Comparison of ENCODE assay signal across 22 cellular contexts in the genomic region with DNA sequence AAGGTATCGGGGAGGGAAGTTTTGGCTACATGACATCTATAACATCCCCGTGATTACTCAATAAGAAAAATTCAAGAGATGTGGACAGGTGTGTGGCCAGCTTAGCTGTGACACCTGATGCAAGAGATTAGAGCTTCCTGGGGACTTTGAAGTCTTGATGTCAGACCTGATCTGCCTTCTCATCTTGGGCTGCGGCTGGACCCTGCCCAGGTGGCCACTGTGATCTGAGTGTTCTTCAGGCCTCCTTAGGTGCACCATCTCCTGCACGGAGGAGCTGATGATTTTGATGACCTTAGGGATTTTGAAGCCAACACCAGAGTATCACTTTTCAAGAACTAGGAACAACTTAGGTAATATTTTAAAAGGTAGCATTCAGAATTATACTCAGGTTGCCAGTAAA.
DNase-seq lines count a peak whose midpoint lies in the region; ATAC-seq and TF ChIP-seq lines count a peak whose summit lies in the region.
"Had no signal": no experiment of that assay in that cellular context is flagged by ENCODE, and none has a peak within 500 bp of the region (broad histone marks: within the 10 kb centered on the region; RNA-seq: fewer than 3 reads in every experiment).

No MANE protein-coding gene starts in this region.

- H3K36me3 ChIP-seq in heart right ventricle, result peaks cover 0 to 49% (median 11%) of the 10 kb centered on the region in 9 donors
- peaks cover 12% of the 10 kb centered on the region for H3K36me3 ChIP-seq in right atrium auricular region
- peaks cover 4 to 52% (median 34%) of the 10 kb centered on the region in 4 donors for H3K36me3 ChIP-seq in esophagus muscularis mucosa
- H3K36me3 ChIP-seq in rectal smooth muscle tissue (ENCODE audit: control insufficient read depth, insufficient read depth, low read length), result peaks cover 12% of the 10 kb centered on the region
- H3K36me3 ChIP-seq: neutrophil had no signal

- no peak for TF ChIP-seq EP300 in esophagus muscularis mucosa (IDR thresholded peaks at IDR 0.05)

- DNase-seq in heart right ventricle (no peak), right atrium auricular region (ENCODE audit: low spot score) (no peak), esophagus muscularis mucosa (ENCODE audit: extremely low spot score) (no peak), Kasumi-1 (lab: John Stamatoyannopoulos, UW) (no peak), GM10266 (ENCODE audit: extremely low spot score) (no peak)
- no peak for DNase-seq in activated T-helper 1 cell treated with anti-CD3 and anti-CD28 coated beads, Interleukin-12 subunit alpha, Interleukin-12 subunit beta, Interleukin-2, Interleukin-4 antibody, amounts not matched to agents 30 ng/mL and 10 ng/mL and 1 ng/mL, durations not matched to agents 14 hours and 24 hours and 36 hours (ENCODE audit: low spot score)
- no peak for DNase-seq in activated T-cell treated with anti-CD3 and anti-CD28 coated beads, Interleukin-2, amount 50 U/mL, for 4 hours
- DNase-seq: activated CD4-positive, alpha-beta T cell treated with anti-CD3 and anti-CD28 coated beads for 4 hours; activated CD8-positive, alpha-beta memory T cell treated with anti-CD3 and anti-CD28 coated beads, Interleukin-2, amount 50 U/mL, for 48 hours; activated naive CD4-positive, alpha-beta T cell treated with Interleukin-2 at 50 U/mL for 16 hours; C1 segment of cervical spinal cord; dermis blood vessel endothelial cell; DMS53; kidney; NCI-H1694 treated with DMSO at 0.1 percent for 48 hours; NCI-H345; SJCRH30; stimulated activated CD4-positive, alpha-beta T cell treated with anti-CD3 and anti-CD28 coated beads, Interleukin-4, amount 100 ng/mL, for 4 hours; stimulated activated CD8-positive, alpha-beta memory T cell treated with anti-CD3 and anti-CD28 coated beads, Interleukin-4, amount 100 ng/mL, for 48 hours had no signal

- H3K4me1 ChIP-seq in heart right ventricle (peaks cover 14 to 66% (median 45%) of the 10 kb centered on the region in 9 donors), right atrium auricular region (peaks cover 0 to 33% of the 10 kb centered on the region in 2 donors), esophagus muscularis mucosa (peaks cover 59 to 80% (median 74%) of the 10 kb centered on the region in 4 donors), rectal smooth muscle tissue (ENCODE audit: control insufficient read depth, insufficient read depth, low read length) (peaks cover 47% of the 10 kb centered on the region)

- no peak overlapping the region for H3K27ac Mint-ChIP-seq in activated T-helper 1 cell treated with anti-CD3 and anti-CD28 coated beads, Interleukin-12 subunit alpha, Interleukin-12 subunit beta, Interleukin-2, Interleukin-4 antibody, amounts not matched to agents 30 ng/mL and 10 ng/mL and 1 ng/mL, durations not matched to agents 14 hours and 24 hours and 36 hours

- H3K4me3 Mint-ChIP-seq in activated T-helper 1 cell treated with anti-CD3 and anti-CD28 coated beads, Interleukin-12 subunit alpha, Interleukin-12 subunit beta, Interleukin-2, Interleukin-4 antibody, amounts not matched to agents 30 ng/mL and 10 ng/mL and 1 ng/mL, durations not matched to agents 14 hours and 24 hours and 36 hours, result no peak overlapping the region
- no peak overlapping the region for H3K4me3 Mint-ChIP-seq in activated T-cell treated with anti-CD3 and anti-CD28 coated beads, Interleukin-2, amount 50 U/mL, for 4 hours

- H3K9ac ChIP-seq in rectal smooth muscle tissue (ENCODE audit: low read length), result no peak overlapping the region

- ATAC-seq in heart right ventricle, result no peak
- no peak for ATAC-seq in activated T-cell treated with anti-CD3 and anti-CD28 coated beads, Interleukin-2, amount 50 U/mL, for 4 hours

- H3K27me3 Mint-ChIP-seq in activated T-helper 1 cell treated with anti-CD3 and anti-CD28 coated beads, Interleukin-12 subunit alpha, Interleukin-12 subunit beta, Interleukin-2, Interleukin-4 antibody, amounts not matched to agents 30 ng/mL and 10 ng/mL and 1 ng/mL, durations not matched to agents 14 hours and 24 hours and 36 hours (ENCODE audit: insufficient read depth), result no peaks in the 10 kb centered on the region
- no peaks in the 10 kb centered on the region for H3K27me3 Mint-ChIP-seq in activated T-cell treated with anti-CD3 and anti-CD28 coated beads, Interleukin-2, amount 50 U/mL, for 4 hours (ENCODE audit: low read depth)

- WGBS in heart right ventricle, 2 donors, result 91 to 93% methylated on average over 4 of the region's 4 CpGs
- 100% methylated on average over 4 of the region's 4 CpGs for WGBS in esophagus muscularis mucosa

- no peak for TF ChIP-seq POLR2A in esophagus muscularis mucosa (IDR thresholded peaks at IDR 0.05; ENCODE audit: low read depth)

- no peaks in the 10 kb centered on the region for H3K27me3 ChIP-seq in heart right ventricle
- no peaks in the 10 kb centered on the region for H3K27me3 ChIP-seq in right atrium auricular region
- no peaks in the 10 kb centered on the region for H3K27me3 ChIP-seq in esophagus muscularis mucosa
- no peaks in the 10 kb centered on the region for H3K27me3 ChIP-seq in rectal smooth muscle tissue (ENCODE audit: control insufficient read depth, insufficient read depth, low read length)
- H3K27me3 ChIP-seq: hepatocyte, neutrophil, SJCRH30 had no signal

- no peaks in the 10 kb centered on the region for H3K9me3 ChIP-seq in heart right ventricle
- no peaks in the 10 kb centered on the region for H3K9me3 ChIP-seq in right atrium auricular region
- no peaks in the 10 kb centered on the region for H3K9me3 ChIP-seq in esophagus muscularis mucosa
- H3K9me3 ChIP-seq: neutrophil, SJCRH30 had no signal

- no peak overlapping the region for H3K4me3 ChIP-seq in heart right ventricle
- H3K4me3 ChIP-seq in right atrium auricular region, result no peak overlapping the region
- H3K4me3 ChIP-seq in esophagus muscularis mucosa, result no peak overlapping the region
- H3K4me3 ChIP-seq in rectal smooth muscle tissue (ENCODE audit: low read length), result no peak overlapping the region
- H3K4me3 ChIP-seq: hepatocyte, SJCRH30 had no signal

- H3K27ac ChIP-seq in heart right ventricle, result peak overlapping the region in 7 of 10 donors; percentile 13 to 83 (median 75)
- peak overlapping the region in 1 of 2 donors; percentile 62 for H3K27ac ChIP-seq in right atrium auricular region
- peak overlapping the region; percentile 73 to 85 (median 77) for H3K27ac ChIP-seq in esophagus muscularis mucosa (replicated peaks in 1 of 4)
- H3K27ac ChIP-seq in rectal smooth muscle tissue (ENCODE audit: low read depth, low read length), result peak overlapping the region; percentile 80
- H3K27ac ChIP-seq: neutrophil, SJCRH30 had no signal

- TF ChIP-seq CTCF in heart right ventricle (IDR thresholded peaks at IDR 0.05) (no peak), right atrium auricular region (IDR thresholded peaks at IDR 0.05) (no peak), esophagus muscularis mucosa (IDR thresholded peaks at IDR 0.05) (no peak), GM10266 (IDR thresholded peaks at IDR 0.05; ENCODE audit: control insufficient read depth, insufficient read depth, low read depth, missing control alignments) (no peak)

- no peaks in the 10 kb centered on the region for H3K4me1 Mint-ChIP-seq in activated T-helper 1 cell treated with anti-CD3 and anti-CD28 coated beads, Interleukin-12 subunit alpha, Interleukin-12 subunit beta, Interleukin-2, Interleukin-4 antibody, amounts not matched to agents 30 ng/mL and 10 ng/mL and 1 ng/mL, durations not matched to agents 14 hours and 24 hours and 36 hours (ENCODE audit: low read depth)
- H3K4me1 Mint-ChIP-seq in activated T-cell treated with anti-CD3 and anti-CD28 coated beads, Interleukin-2, amount 50 U/mL, for 4 hours (ENCODE audit: low read depth), result no peaks in the 10 kb centered on the region

- H3K9me3 Mint-ChIP-seq in activated T-helper 1 cell treated with anti-CD3 and anti-CD28 coated beads, Interleukin-12 subunit alpha, Interleukin-12 subunit beta, Interleukin-2, Interleukin-4 antibody, amounts not matched to agents 30 ng/mL and 10 ng/mL and 1 ng/mL, durations not matched to agents 14 hours and 24 hours and 36 hours, result no peaks in the 10 kb centered on the region
- no peaks in the 10 kb centered on the region for H3K9me3 Mint-ChIP-seq in activated T-cell treated with anti-CD3 and anti-CD28 coated beads, Interleukin-2, amount 50 U/mL, for 4 hours

- peaks cover 8% of the 10 kb centered on the region for H3K36me3 Mint-ChIP-seq in activated T-helper 1 cell treated with anti-CD3 and anti-CD28 coated beads, Interleukin-12 subunit alpha, Interleukin-12 subunit beta, Interleukin-2, Interleukin-4 antibody, amounts not matched to agents 30 ng/mL and 10 ng/mL and 1 ng/mL, durations not matched to agents 14 hours and 24 hours and 36 hours (ENCODE audit: low read depth)
- peaks cover 11% of the 10 kb centered on the region for H3K36me3 Mint-ChIP-seq in activated T-cell treated with anti-CD3 and anti-CD28 coated beads, Interleukin-2, amount 50 U/mL, for 4 hours (ENCODE audit: insufficient read depth)

- intact Hi-C loops in heart right ventricle (cut with DNase I) (no loop called here), esophagus muscularis mucosa (cut with DNase I) (no loop called here)
- intact Hi-C loops in activated T-helper 1 cell treated with anti-CD3 and anti-CD28 coated beads, Interleukin-12 subunit alpha, Interleukin-12 subunit beta, Interleukin-2, Interleukin-4 antibody, amounts not matched to agents 30 ng/mL and 10 ng/mL and 1 ng/mL, durations not matched to agents 14 hours and 24 hours and 36 hours (cut with micrococcal nuclease), result no loop called here
